ENCODE assay signal across 8 cellular contexts in the genomic region with DNA sequence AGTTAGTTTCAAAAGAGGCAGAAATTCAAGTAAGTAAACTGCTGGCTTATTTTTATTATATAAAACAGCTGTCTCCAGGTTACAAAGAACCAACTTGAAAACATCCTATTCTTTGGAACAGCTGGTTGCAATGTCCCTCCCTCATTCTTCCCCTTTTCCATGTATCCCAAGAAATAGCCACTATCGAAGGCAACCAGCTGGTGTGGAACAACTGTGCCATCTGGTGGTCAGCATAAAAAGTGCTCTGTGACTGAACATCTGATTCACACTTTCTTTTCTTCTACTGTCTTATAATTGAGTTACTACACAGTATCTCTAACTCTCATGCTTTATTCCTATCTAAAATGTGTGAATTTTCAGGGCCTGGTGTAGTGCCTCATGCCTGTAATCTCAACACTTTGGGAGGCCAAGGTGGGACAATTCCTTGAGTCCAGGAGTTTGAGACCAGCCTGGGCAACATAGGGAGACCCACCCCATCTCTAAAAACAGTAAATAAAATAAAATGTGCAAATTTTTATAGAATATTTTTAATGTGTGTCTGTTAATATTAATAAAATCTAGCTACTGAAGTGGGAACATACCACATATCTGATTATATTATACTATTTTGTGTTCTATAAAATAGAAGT. TPM values are rescaled to one million over a fixed set of nuclear protein-coding genes. Genes with fewer than 3 reads are reported as not detected.
DNase-seq lines count a peak whose midpoint lies in the region; ATAC-seq and TF ChIP-seq lines count a peak whose summit lies in the region.

No MANE protein-coding gene starts in this region.

- peak; percentile 56 to 66 for DNase-seq in Caco-2
- DNase-seq in HFF-Myc (ENCODE audit: extremely low read depth, low read depth) = peak; percentile 79
- DNase-seq in NCI-H526 (lab: John Stamatoyannopoulos, UW) = peak; percentile 43 to 75
- DNase-seq in activated T-cell treated with anti-CD3 and anti-CD28 coated beads, Interleukin-2, amount 50 U/mL, for 48 hours = peak; percentile 40 to 58
- DNase-seq in foreskin keratinocyte = peak in 1 of 2 donors; percentile 37
- peak; percentile 8 for DNase-seq in occipital lobe (lab: John Stamatoyannopoulos, UW)
- no peak for DNase-seq in stimulated activated naive B cell treated with anti-CD40 and anti-IgM and Interleukin-4, amounts not matched to agents 10 μg/mL and 1 μg/mL and 100 μg/mL, for 72 hours

- H3K4me3 ChIP-seq in Caco-2 (ENCODE audit: low read depth, low read length) (no peak overlapping the region), HFF-Myc (replicated peaks; ENCODE audit: low read depth, low read length) (no peak overlapping the region)

- H3K27ac ChIP-seq in foreskin keratinocyte = no peak overlapping the region

- peaks cover 3% of the 10 kb centered on the region for H3K4me1 ChIP-seq in Caco-2
- H3K4me1 ChIP-seq in foreskin keratinocyte = no peaks in the 10 kb centered on the region

- H3K9me3 ChIP-seq in Caco-2 = no peaks in the 10 kb centered on the region

- BruUV-seq in Caco-2 (replicated peaks; lab: Mats Ljungman, UMichigan) = no TSS peak

- H3K36me3 ChIP-seq in Caco-2 (ENCODE audit: control insufficient read depth, insufficient read depth, low read length) = no peaks in the 10 kb centered on the region

- H3K27me3 ChIP-seq in Caco-2 (replicated peaks; ENCODE audit: control insufficient read depth, insufficient read depth, low read length) (no peaks in the 10 kb centered on the region), foreskin keratinocyte (no peaks in the 10 kb centered on the region)

- no peaks in the 10 kb centered on the region for H3K27me3 Mint-ChIP-seq in Caco-2 (ENCODE audit: insufficient read depth, unreplicated experiment)
- H3K27me3 Mint-ChIP-seq in stimulated activated naive B cell treated with anti-CD40 and anti-IgM and Interleukin-4, amounts not matched to agents 10 μg/mL and 1 μg/mL and 100 μg/mL, for 72 hours = no peaks in the 10 kb centered on the region

- TF ChIP-seq CTCF in Caco-2 (IDR thresholded peaks at IDR 0.05; ENCODE audit: insufficient read depth in 1 of 2, low read depth in 1 of 2, low read length in 1 of 2, severe bottlenecking in 1 of 2, unreplicated experiment in 1 of 2) (peak; percentile 75 to 85), HFF-Myc (IDR thresholded peaks at IDR 0.05; ENCODE audit: low read depth, low read length, missing control alignments) (peak; percentile 83), foreskin keratinocyte (conservative IDR thresholded peaks at IDR 0.05) (peak; percentile 91)

- ATAC-seq in foreskin keratinocyte (peak; percentile 40), HG02763 (IDR thresholded peaks at IDR 0.05; ENCODE audit: unreplicated experiment) (no peak)
- ATAC-seq in stimulated activated naive B cell treated with anti-CD40 and anti-IgM and Interleukin-4, amounts not matched to agents 10 μg/mL and 1 μg/mL and 100 μg/mL, for 72 hours (replicated peaks) = no peak

- no peak overlapping the region for H3K27ac Mint-ChIP-seq in Caco-2 (ENCODE audit: unreplicated experiment)
- no peak overlapping the region for H3K27ac Mint-ChIP-seq in stimulated activated naive B cell treated with anti-CD40 and anti-IgM and Interleukin-4, amounts not matched to agents 10 μg/mL and 1 μg/mL and 100 μg/mL, for 72 hours

- H3K9me3 Mint-ChIP-seq in Caco-2 (ENCODE audit: unreplicated experiment) = no peaks in the 10 kb centered on the region
- no peaks in the 10 kb centered on the region for H3K9me3 Mint-ChIP-seq in stimulated activated naive B cell treated with anti-CD40 and anti-IgM and Interleukin-4, amounts not matched to agents 10 μg/mL and 1 μg/mL and 100 μg/mL, for 72 hours

- CTCF ChIA-PET in Caco-2 (lab: Charles Lee) = interaction anchor here (0.6 to 1.2 kb wide), 3 partner anchors 9 to 79 kb away, joined by 3 to 9 read pairs (median 3); no protein-coding TSS in a partner anchor

- H3K4me3 Mint-ChIP-seq in Caco-2 (ENCODE audit: unreplicated experiment) = no peak overlapping the region
- no peak overlapping the region for H3K4me3 Mint-ChIP-seq in stimulated activated naive B cell treated with anti-CD40 and anti-IgM and Interleukin-4, amounts not matched to agents 10 μg/mL and 1 μg/mL and 100 μg/mL, for 72 hours

- intact Hi-C loops in Caco-2 (cut with micrococcal nuclease; ENCODE audit: unreplicated experiment) = loop anchor here (10.0 kb wide), 3 partner anchors 141 to 661 kb away; no protein-coding TSS in a partner anchor

- peaks cover 7% of the 10 kb centered on the region for H3K4me1 Mint-ChIP-seq in Caco-2 (ENCODE audit: low read depth, unreplicated experiment)
- H3K4me1 Mint-ChIP-seq in stimulated activated naive B cell treated with anti-CD40 and anti-IgM and Interleukin-4, amounts not matched to agents 10 μg/mL and 1 μg/mL and 100 μg/mL, for 72 hours = peaks cover 13 to 37% of the 10 kb centered on the region in 2 donors

- POLR2A ChIA-PET in Caco-2 (lab: Charles Lee) = interaction anchor here (1.0 kb wide), 1 partner anchor 10 kb away, joined by 5 read pairs; a partner anchor contains a TSS

- H3K36me3 Mint-ChIP-seq in Caco-2 (ENCODE audit: insufficient read depth, unreplicated experiment) = peaks cover 4% of the 10 kb centered on the region
- peaks cover 6 to 7% of the 10 kb centered on the region in 2 donors for H3K36me3 Mint-ChIP-seq in stimulated activated naive B cell treated with anti-CD40 and anti-IgM and Interleukin-4, amounts not matched to agents 10 μg/mL and 1 μg/mL and 100 μg/mL, for 72 hours

RNA-seq across cellular contexts. Expression of a gene that starts 9.6 kb away (rescaled TPM):
- 16.8 and 19.2 TPM in 2 replicates for total RNA-seq in Caco-2 (2022)
- 13.9 and 15.4 TPM in 2 replicates for total RNA-seq in foreskin keratinocyte
- polyA plus RNA-seq in foreskin keratinocyte = 3.4 and 4.4 TPM in 2 replicates
- 26.8 TPM for total RNA-seq in occipital lobe
